ENCODE assay signal across 12 cellular contexts in genomic region chr9:129451089-129451656, GRCh38.
DNase-seq lines count a peak whose midpoint lies in the region; ATAC-seq, FAIRE-seq and TF ChIP-seq lines count a peak whose summit lies in the region.
"Had no signal": no experiment of that assay in that cellular context is flagged by ENCODE, and none has a peak within 500 bp of the region (broad histone marks: within the 10 kb centered on the region; RNA-seq: fewer than 3 reads in every experiment).

No MANE protein-coding gene starts in this region.

- H3K4me3 ChIP-seq in GM23338 (no peak overlapping the region), HepG2 (replicated peaks in 1 of 3; ENCODE audit: insufficient read depth in 1 of 3, low read depth in 2 of 3, low read length in 3 of 3) (no peak overlapping the region), skin epidermis (no peak overlapping the region), Karpas-422 (ENCODE audit: low read length) (no peak overlapping the region), lower leg skin (ENCODE audit: low read depth, poor library complexity, severe bottlenecking) (no peak overlapping the region)

- H3K36me3 ChIP-seq in GM23338 (ENCODE audit: insufficient read depth) (no peaks in the 10 kb centered on the region), HepG2 (replicated peaks in 1 of 2; ENCODE audit: control insufficient read depth in 1 of 2, insufficient read depth in 2 of 2, low read length in 2 of 2) (no peaks in the 10 kb centered on the region), Karpas-422 (ENCODE audit: insufficient read depth, low read length) (no peaks in the 10 kb centered on the region)

- H3K9me2 ChIP-seq in GM23338 (ENCODE audit: insufficient read depth), result no peaks in the 10 kb centered on the region
- no peaks in the 10 kb centered on the region for H3K9me2 ChIP-seq in Karpas-422 (replicated peaks; ENCODE audit: insufficient read depth, low read length)

- H3K4me1 ChIP-seq in GM23338 (ENCODE audit: insufficient read depth), result no peaks in the 10 kb centered on the region
- H3K4me1 ChIP-seq in HepG2 (ENCODE audit: insufficient read depth, low read length), result peaks cover 45% of the 10 kb centered on the region
- no peaks in the 10 kb centered on the region for H3K4me1 ChIP-seq in Karpas-422 (ENCODE audit: low read length)

- H3K27ac Mint-ChIP-seq in GM23338, result no peak overlapping the region
- H3K27ac Mint-ChIP-seq: activated naive CD8-positive, alpha-beta T cell treated with anti-CD3 and anti-CD28 coated beads, Interleukin-2, amount 50 U/mL, for 24 hours had no signal

- WGBS in HepG2 (ENCODE audit: low lambda C conversion rate), result 27% methylated on average over 9 of the region's 19 CpGs
- WGBS in lower leg skin, 2 donors, result 59 to 61% methylated on average over 13 to 19 of the region's 19 CpGs

- H3F3A ChIP-seq in GM23338 (replicated peaks; ENCODE audit: low read depth), result no peaks in the 10 kb centered on the region

- H3K4me2 ChIP-seq in GM23338, result no peak overlapping the region
- H3K4me2 ChIP-seq in HepG2 (ENCODE audit: low read depth, low read length), result no peak overlapping the region
- H3K4me2 ChIP-seq in Karpas-422 (ENCODE audit: low read depth, low read length, poor library complexity, severe bottlenecking), result no peak overlapping the region

- H4K20me1 ChIP-seq in GM23338 (replicated peaks; ENCODE audit: insufficient read depth), result no peaks in the 10 kb centered on the region
- no peaks in the 10 kb centered on the region for H4K20me1 ChIP-seq in HepG2 (ENCODE audit: insufficient read depth, low read length)
- no peaks in the 10 kb centered on the region for H4K20me1 ChIP-seq in Karpas-422 (ENCODE audit: insufficient read depth, low read depth, low read length)

- 0 out of 2 replicates have a peak overlapping the region, but pooled peaks have one; percentile 56 for H2AFZ ChIP-seq in GM23338
- H2AFZ ChIP-seq in HepG2 (ENCODE audit: low read length), result no peak overlapping the region
- no peak overlapping the region for H2AFZ ChIP-seq in Karpas-422 (ENCODE audit: low read length)

- TF ChIP-seq CTCF in GM23338 (conservative IDR thresholded peaks at IDR 0.05; ENCODE audit: low read depth in 2 of 2) (no peak), HepG2 (CRISPR knock-in tag; IDR thresholded peaks at IDR 0.05) (no peak), lower leg skin (IDR thresholded peaks at IDR 0.05) (no peak)

- no peak overlapping the region for H3K27ac ChIP-seq in GM23338 (ENCODE audit: low read depth)
- no peak overlapping the region for H3K27ac ChIP-seq in HepG2 (ENCODE audit: extremely low read length, insufficient read depth, low read length)
- peak overlapping the region in 19 of 21 experiments; percentile 18 to 79 (median 57) for H3K27ac ChIP-seq in skin epidermis
- H3K27ac ChIP-seq in Karpas-422 (ENCODE audit: low read length), result no peak overlapping the region

- no peak overlapping the region for H3K4me3 Mint-ChIP-seq in GM23338
- H3K4me3 Mint-ChIP-seq: activated naive CD8-positive, alpha-beta T cell treated with anti-CD3 and anti-CD28 coated beads, Interleukin-2, amount 50 U/mL, for 24 hours had no signal

- DNase-seq in GM23338 (ENCODE audit: low spot score), result no peak
- peak; percentile 57 for DNase-seq in dermis blood vessel endothelial cell
- no peak for DNase-seq in HepG2 (ENCODE audit: low spot score)
- no peak for DNase-seq in glomerular visceral epithelial cell (ENCODE audit: extremely low spot score)
- DNase-seq in Karpas-422, result no peak
- no peak for DNase-seq in lower leg skin (ENCODE audit: low spot score in 2 of 2)
- DNase-seq: activated naive CD8-positive, alpha-beta T cell treated with anti-CD3 and anti-CD28 coated beads, Interleukin-2, amount 50 U/mL, for 24 hours; DND-41; T-helper 9 cell had no signal

- H3K9me3 ChIP-seq in HepG2 (ENCODE audit: low read length) (no peaks in the 10 kb centered on the region), Karpas-422 (ENCODE audit: low read length) (no peaks in the 10 kb centered on the region)

- ATAC-seq in GM23338, result peak; percentile 70
- peak; percentile 32; the same call in 1 of the 3 replicates for ATAC-seq in HepG2
- ATAC-seq in HG03342 (IDR thresholded peaks at IDR 0.05; ENCODE audit: unreplicated experiment), result no peak
- ATAC-seq: activated naive CD8-positive, alpha-beta T cell treated with anti-CD3 and anti-CD28 coated beads, Interleukin-2, amount 50 U/mL, for 24 hours had no signal

- peaks cover 24% of the 10 kb centered on the region for H3K4me1 Mint-ChIP-seq in GM23338

- no peaks in the 10 kb centered on the region; the same call in 2 of the 3 replicates for H3K9me3 Mint-ChIP-seq in GM23338
- H3K9me3 Mint-ChIP-seq: activated naive CD8-positive, alpha-beta T cell treated with anti-CD3 and anti-CD28 coated beads, Interleukin-2, amount 50 U/mL, for 24 hours had no signal

- H3K9ac ChIP-seq in HepG2 (ENCODE audit: insufficient read depth, low read depth, low read length) (no peak overlapping the region), Karpas-422 (ENCODE audit: low read length) (no peak overlapping the region)

- CTCF ChIA-PET in HepG2 (lab: Yijun Ruan, JAX; ENCODE audit: low intra/inter-chr PET ratio, low total read pairs), result no interaction called here

- intact Hi-C loops in HepG2 (cut with micrococcal nuclease; ENCODE audit: unreplicated experiment) (no loop called here), lower leg skin (cut with DNase I; ENCODE audit: low total_unique reads) (no loop called here)

- TF ChIP-seq EP300 in HepG2 (IDR thresholded peaks at IDR 0.05; ENCODE audit: low read depth in 2 of 2, low read length in 2 of 2) (no peak), HepG2 (CRISPR knock-in tag; IDR thresholded peaks at IDR 0.05; ENCODE audit: borderline replicate concordance) (no peak)

- H3K36me3 Mint-ChIP-seq in GM23338 (ENCODE audit: low read depth), result no peaks in the 10 kb centered on the region

- POLR2A ChIA-PET in HepG2 (lab: Yijun Ruan, JAX), result interaction anchor here (1.2 kb wide), 1 partner anchor 9 kb away, joined by 3 read pairs; no protein-coding TSS in a partner anchor

- peaks cover 10% of the 10 kb centered on the region for H3K27me3 Mint-ChIP-seq in GM23338 (ENCODE audit: insufficient read depth, low read depth, poor library complexity)
- H3K27me3 Mint-ChIP-seq: activated naive CD8-positive, alpha-beta T cell treated with anti-CD3 and anti-CD28 coated beads, Interleukin-2, amount 50 U/mL, for 24 hours had no signal

- no peak for TF ChIP-seq POLR2A in HepG2 (IDR thresholded peaks at IDR 0.05; ENCODE audit: insufficient read depth in 1 of 2, low read depth in 2 of 2, low read length in 2 of 2)
- TF ChIP-seq POLR2A in lower leg skin (IDR thresholded peaks at IDR 0.05), result no peak

- H3K79me2 ChIP-seq in GM23338 (replicated peaks; ENCODE audit: insufficient read depth), result no peaks in the 10 kb centered on the region
- H3K79me2 ChIP-seq in HepG2 (ENCODE audit: insufficient read depth, low read length), result no peaks in the 10 kb centered on the region
- H3K79me2 ChIP-seq in Karpas-422 (ENCODE audit: low read length), result no peaks in the 10 kb centered on the region

- no peak for FAIRE-seq in HepG2 (lab: Jason Lieb, UNC)
- FAIRE-seq: keratinocyte had no signal

- TF ChIP-seq RAD21 in HepG2 (CRISPR knock-in tag; IDR thresholded peaks at IDR 0.05), result no peak

- no peaks in the 10 kb centered on the region for H3K27me3 ChIP-seq in GM23338 (ENCODE audit: insufficient read depth)
- peaks cover 0 to 22% of the 10 kb centered on the region in 2 experiments; a peak in 3 of 5 replicates for H3K27me3 ChIP-seq in HepG2 (ENCODE audit: control insufficient read depth in 1 of 2, insufficient read depth in 2 of 2, low read length in 2 of 2)
- H3K27me3 ChIP-seq in Karpas-422 (ENCODE audit: low read length), result no peaks in the 10 kb centered on the region

- in situ Hi-C loops in HepG2 (cut with HindIII; ENCODE audit: extremely low pct_ligation_motif_present, low pct_unique_long_range_greater_than_20kb), result no loop called here

- no TSS peak for BruUV-seq in HepG2 (replicated peaks; lab: Mats Ljungman, UMichigan)

TF ChIP-seq in GM23338, 12 proteins besides CTCF, POLR2A, EP300 and RAD21:
- no peak for TF ChIP-seq EZH2phosphoT487 (IDR thresholded peaks at IDR 0.05; ENCODE audit: unreplicated experiment)
- no peak for TF ChIP-seq JUNB (IDR thresholded peaks at IDR 0.05; ENCODE audit: unreplicated experiment)
- no peak for TF ChIP-seq ZNF331 (CRISPR knock-in tag; IDR thresholded peaks at IDR 0.05; ENCODE audit: low read depth)

TF ChIP-seq in HepG2, 621 proteins besides CTCF, POLR2A, EP300 and RAD21:
- peak; percentile 9; the same call in 1 of the 2 replicates for TF ChIP-seq ZNF687 (CRISPR knock-in tag; IDR thresholded peaks at IDR 0.05)
- no peak for TF ChIP-seq ZNF607 (CRISPR knock-in tag; IDR thresholded peaks at IDR 0.05; ENCODE audit: borderline replicate concordance)
- peak; percentile 36; the same call in 1 of the 2 replicates for TF ChIP-seq GABPB1 (CRISPR knock-in tag; IDR thresholded peaks at IDR 0.05)
- TF ChIP-seq SOX5 (CRISPR knock-in tag; IDR thresholded peaks at IDR 0.05; ENCODE audit: borderline replicate concordance), result no peak

Comparison
In these comparisons a context has a peak if more than half of its experiments do, and no peak if none do; other contexts are left out.
1. H3K27ac ChIP-seq: peak in skin epidermis (19 of 21); none in GM23338 (single experiment), HepG2 (single experiment) and Karpas-422 (single experiment).